16 cellular contexts compared by ENCODE assay signal in genomic region chr5:149750596-149750995, GRCh38.
"Had no signal": no experiment of that assay in that cellular context is flagged by ENCODE, and none has a peak within 500 bp of the region (broad histone marks: within the 10 kb centered on the region; RNA-seq: fewer than 3 reads in every experiment).

No MANE protein-coding gene starts in this region.

- H3K27ac ChIP-seq: body of pancreas, neural progenitor cell, tibial nerve had no signal

- H3K4me3 ChIP-seq: body of pancreas, esophagus squamous epithelium, lung, neural progenitor cell, tibial nerve had no signal

- H3K4me1 ChIP-seq: neural progenitor cell, tibial nerve had no signal

- H3K9ac ChIP-seq: neural progenitor cell had no signal

- H3K9me3 ChIP-seq: body of pancreas, esophagus squamous epithelium, tibial nerve had no signal

- H3K4me2 ChIP-seq: neural progenitor cell had no signal

- H3K27me3 ChIP-seq: body of pancreas, esophagus squamous epithelium, neural progenitor cell, tibial nerve had no signal

- ATAC-seq: body of pancreas had no signal

- H2AFZ ChIP-seq: neural progenitor cell had no signal

- DNase-seq: activated CD4-positive, alpha-beta T cell treated with anti-CD3 and anti-CD28 coated beads, Interleukin-2, amount 10 ng/mL, durations not matched to agents 24 days and 14 days; activated CD4-positive, CD25-positive, alpha-beta regulatory T cell; activated gamma-delta T cell treated with Interleukin-2 at 50 U/mL for 16 hours; body of pancreas; central memory CD4-positive, alpha-beta T cell; cortex of kidney; effector CD4-positive, alpha-beta T cell; esophagus squamous epithelium; glutamatergic neuron; midbrain; naive B cell; stimulated activated CD4-positive, alpha-beta T cell treated with anti-CD3 and anti-CD28 coated beads, Interleukin-4, amount 100 ng/mL, for 24 hours; stimulated activated naive CD4-positive, alpha-beta T cell had no signal

- H3K36me3 ChIP-seq: esophagus squamous epithelium, neural progenitor cell, tibial nerve had no signal
